In genomic region chr16:56547949-56548567, GRCh38 we compare ENCODE assay signal across 15 cellular contexts. TPM values are rescaled to one million over a fixed set of nuclear protein-coding genes. Genes with fewer than 3 reads are reported as not detected.
DNase-seq lines count a peak whose midpoint lies in the region; ATAC-seq and TF ChIP-seq lines count a peak whose summit lies in the region.
"Had no signal": no experiment of that assay in that cellular context is flagged by ENCODE, and none has a peak within 500 bp of the region (broad histone marks: within the 10 kb centered on the region; RNA-seq: fewer than 3 reads in every experiment).

No MANE protein-coding gene starts in this region.

- no peak overlapping the region for H3K27ac ChIP-seq in OCI-LY7 (ENCODE audit: low read depth, low read length, poor library complexity, severe bottlenecking)
- no peak overlapping the region for H3K27ac ChIP-seq in neural progenitor cell
- H3K27ac ChIP-seq in mesendoderm (ENCODE audit: low read depth, low read length), result no peak overlapping the region
- H3K27ac ChIP-seq: gastrocnemius medialis, SK-N-MC had no signal

- peaks cover 28% of the 10 kb centered on the region for H3K4me1 ChIP-seq in OCI-LY7 (ENCODE audit: insufficient read depth, low read length, poor library complexity, severe bottlenecking)
- peaks cover 17% of the 10 kb centered on the region for H3K4me1 ChIP-seq in neural progenitor cell
- H3K4me1 ChIP-seq in mesendoderm (ENCODE audit: control insufficient read depth, low read depth, low read length), result no peaks in the 10 kb centered on the region

- H3K4me1 Mint-ChIP-seq in neural progenitor cell, result peaks cover 52% of the 10 kb centered on the region

- H4K20me1 ChIP-seq in OCI-LY7 (ENCODE audit: insufficient read depth, low read length), result no peaks in the 10 kb centered on the region
- peaks cover 12% of the 10 kb centered on the region for H4K20me1 ChIP-seq in neural progenitor cell (ENCODE audit: low read depth)

- no peaks in the 10 kb centered on the region for H3K79me1 ChIP-seq in mesendoderm (ENCODE audit: low read length)

- H3K9me3 Mint-ChIP-seq in neural progenitor cell, result no peaks in the 10 kb centered on the region
- H3K9me3 Mint-ChIP-seq: activated CD4-positive, alpha-beta T cell treated with anti-CD3 and anti-CD28 coated beads, Interleukin-2, amount 10 ng/mL, durations not matched to agents 24 days and 14 days; stimulated activated naive B cell treated with anti-CD40 and anti-IgM and Interleukin-4, amounts not matched to agents 10 μg/mL and 1 μg/mL and 100 μg/mL, for 72 hours had no signal

- H3K36me3 Mint-ChIP-seq in neural progenitor cell, result no peaks in the 10 kb centered on the region
- H3K36me3 Mint-ChIP-seq: stimulated activated naive B cell treated with anti-CD40 and anti-IgM and Interleukin-4, amounts not matched to agents 10 μg/mL and 1 μg/mL and 100 μg/mL, for 72 hours had no signal

- peak; percentile 17 for DNase-seq in ELR (ENCODE audit: low read depth)
- no peak for DNase-seq in OCI-LY7 (ENCODE audit: low spot score)
- DNase-seq in neural progenitor cell (ENCODE audit: low spot score), result no peak
- no peak for DNase-seq in NCI-H1694 (lab: John Stamatoyannopoulos, UW)
- no peak for DNase-seq in mesendoderm
- no peak for DNase-seq in DMS53 (lab: John Stamatoyannopoulos, UW)
- DNase-seq: activated CD4-positive, alpha-beta T cell treated with anti-CD3 and anti-CD28 coated beads, Interleukin-2, amount 10 ng/mL, durations not matched to agents 24 days and 14 days; gastrocnemius medialis; NCI-H1092 treated with DMSO at 0.1 percent for 48 hours; stimulated activated naive B cell treated with anti-CD40 and anti-IgM and Interleukin-4, amounts not matched to agents 10 μg/mL and 1 μg/mL and 100 μg/mL, for 72 hours had no signal

- TF ChIP-seq CTCF in OCI-LY7 (conservative IDR thresholded peaks at IDR 0.05; ENCODE audit: low read length), result no peak
- TF ChIP-seq CTCF in neural progenitor cell (IDR thresholded peaks at IDR 0.05), result no peak

- peak overlapping the region; percentile 78 for H3K4me3 Mint-ChIP-seq in neural progenitor cell
- H3K4me3 Mint-ChIP-seq: activated CD4-positive, alpha-beta T cell treated with anti-CD3 and anti-CD28 coated beads, Interleukin-2, amount 10 ng/mL, durations not matched to agents 24 days and 14 days; stimulated activated naive B cell treated with anti-CD40 and anti-IgM and Interleukin-4, amounts not matched to agents 10 μg/mL and 1 μg/mL and 100 μg/mL, for 72 hours had no signal

- H3K27me3 ChIP-seq in neural progenitor cell (no peaks in the 10 kb centered on the region), mesendoderm (ENCODE audit: insufficient read depth, low read length, poor library complexity) (no peaks in the 10 kb centered on the region)
- H3K27me3 ChIP-seq: gastrocnemius medialis had no signal

- H3K4me3 ChIP-seq in OCI-LY7 (ENCODE audit: low read depth, low read length, poor library complexity, severe bottlenecking) (no peak overlapping the region), neural progenitor cell (peak overlapping the region; percentile 23), mesendoderm (ENCODE audit: low read length) (no peak overlapping the region)
- H3K4me3 ChIP-seq: gastrocnemius medialis, SK-N-MC had no signal

- no peak overlapping the region for H3K18ac ChIP-seq in mesendoderm (ENCODE audit: low read length)

- no peak overlapping the region for H3K56ac ChIP-seq in mesendoderm (ENCODE audit: low read length)

- H3K4ac ChIP-seq in mesendoderm (ENCODE audit: low read depth, low read length), result no peak overlapping the region

- H3F3A ChIP-seq in neural progenitor cell (ENCODE audit: low read depth), result peaks cover 27% of the 10 kb centered on the region

- ATAC-seq in esophagus mucosa, result peak; percentile 40
- ATAC-seq in HG02571 (IDR thresholded peaks at IDR 0.05; ENCODE audit: unreplicated experiment), result no peak
- ATAC-seq: left lobe of liver had no signal

- no peaks in the 10 kb centered on the region for H3K79me2 ChIP-seq in OCI-LY7 (ENCODE audit: insufficient read depth, low read depth, low read length)
- H3K79me2 ChIP-seq in neural progenitor cell (ENCODE audit: low read depth), result no peaks in the 10 kb centered on the region
- H3K79me2 ChIP-seq in mesendoderm (ENCODE audit: control insufficient read depth, insufficient read depth, low read length), result no peaks in the 10 kb centered on the region

- H4K8ac ChIP-seq in mesendoderm (ENCODE audit: low read depth, low read length), result no peak overlapping the region

- peaks cover 7% of the 10 kb centered on the region for H3K27me3 Mint-ChIP-seq in neural progenitor cell (ENCODE audit: insufficient read depth, low read depth)

- H3K36me3 ChIP-seq in OCI-LY7 (ENCODE audit: insufficient read depth, low read length), result no peaks in the 10 kb centered on the region
- H3K36me3 ChIP-seq in neural progenitor cell, result no peaks in the 10 kb centered on the region
- no peaks in the 10 kb centered on the region for H3K36me3 ChIP-seq in mesendoderm (ENCODE audit: control insufficient read depth, insufficient read depth, low read length)
- H3K36me3 ChIP-seq: gastrocnemius medialis had no signal

- intact Hi-C loops in OCI-LY7 (cut with micrococcal nuclease; ENCODE audit: unreplicated experiment), result no loop called here

- CTCF ChIA-PET in OCI-LY7 (lab: Charles Lee; ENCODE audit: unreplicated experiment), result no interaction called here

- no peak overlapping the region for H3K23ac ChIP-seq in mesendoderm (ENCODE audit: low read length)

- H3K27ac Mint-ChIP-seq in neural progenitor cell, result peak overlapping the region; percentile 100
- H3K27ac Mint-ChIP-seq: activated CD4-positive, alpha-beta T cell treated with anti-CD3 and anti-CD28 coated beads, Interleukin-2, amount 10 ng/mL, durations not matched to agents 24 days and 14 days; stimulated activated naive B cell treated with anti-CD40 and anti-IgM and Interleukin-4, amounts not matched to agents 10 μg/mL and 1 μg/mL and 100 μg/mL, for 72 hours had no signal

- no peak overlapping the region for H2BK120ac ChIP-seq in mesendoderm (ENCODE audit: low read depth, low read length)

- H2AK5ac ChIP-seq in mesendoderm (ENCODE audit: low read length), result no peak overlapping the region

- H3K4me2 ChIP-seq in OCI-LY7 (ENCODE audit: low read length) (peak overlapping the region; percentile 54), neural progenitor cell (peak overlapping the region; percentile 75), mesendoderm (ENCODE audit: low read length) (no peak overlapping the region)

- H3K9me3 ChIP-seq in OCI-LY7 (ENCODE audit: low read length) (no peaks in the 10 kb centered on the region), neural progenitor cell (ENCODE audit: low read depth) (no peaks in the 10 kb centered on the region)
- H3K9me3 ChIP-seq: gastrocnemius medialis had no signal

- H3K9ac ChIP-seq in neural progenitor cell (no peak overlapping the region), mesendoderm (ENCODE audit: low read length) (no peak overlapping the region)

- no CpG with 5 or more reads among the region's 4 CpGs for WGBS in mesendoderm (ENCODE audit: extremely low coverage, insufficient coverage, low lambda C conversion rate)

- no peak overlapping the region for H4K5ac ChIP-seq in mesendoderm (ENCODE audit: low read length)

- no peak overlapping the region for H2BK15ac ChIP-seq in mesendoderm (replicated peaks; ENCODE audit: low read depth)

- H2BK5ac ChIP-seq in mesendoderm (ENCODE audit: low read length), result no peak overlapping the region

- no TSS peak for BruUV-seq in OCI-LY7 (replicated peaks; lab: Mats Ljungman, UMichigan)

- no peaks in the 10 kb centered on the region for H3K9me2 ChIP-seq in OCI-LY7 (ENCODE audit: insufficient read depth, low read length)

- POLR2A ChIA-PET in OCI-LY7 (lab: Charles Lee), result interaction anchor here (1.1 to 2.1 kb wide), 2 partner anchors 12 to 16 kb away, joined by 3 to 5 read pairs; partner anchors contain the start of gene MT4

- H2AFZ ChIP-seq in OCI-LY7 (ENCODE audit: low read length) (peak overlapping the region; percentile 52), neural progenitor cell (replicated peaks) (no peak overlapping the region)

RNA-seq across cellular contexts. Expression of gene MT4, which starts 16.8 kb away (rescaled TPM):
- not detected in 2 replicates for total RNA-seq in OCI-LY7 (2014; rRNA removed; shearing (Covaris generic))
- total RNA-seq in OCI-LY7 (2022) (not detected in 2 replicates), esophagus mucosa (8.4 TPM), neural progenitor cell (ENCODE audit: low replicate concordance) (not detected in 2 replicates)
- polyA plus RNA-seq in mesendoderm (2013, experiment 1 of 2), result not detected
- not detected for polyA plus RNA-seq in mesendoderm (2013, experiment 2 of 2)
- total RNA-seq: activated CD4-positive, alpha-beta T cell treated with anti-CD3 and anti-CD28 coated beads, Interleukin-2, amount 10 ng/mL, durations not matched to agents 24 days and 14 days; gastrocnemius medialis; left lobe of liver; occipital lobe had no signal

RNA-seq across cellular contexts. Expression of gene BBS2, which starts 28.2 kb away (rescaled TPM):
- 13.9 and 15.3 TPM in 2 replicates for total RNA-seq in OCI-LY7 (2014; rRNA removed; shearing (Covaris generic))
- 14.1 and 18.3 TPM in 2 replicates for total RNA-seq in OCI-LY7 (2022)
- total RNA-seq in esophagus mucosa, result 35.3 TPM
- 47.8 and 64.5 TPM in 2 replicates for total RNA-seq in neural progenitor cell (ENCODE audit: low replicate concordance)
- 5.5 TPM for polyA plus RNA-seq in mesendoderm (2013, experiment 1 of 2)
- polyA plus RNA-seq in mesendoderm (2013, experiment 2 of 2), result 5.6 TPM

RNA-seq across cellular contexts. Expression of gene MT3, which starts 41.3 kb away (rescaled TPM):
- total RNA-seq in OCI-LY7 (2014; rRNA removed; shearing (Covaris generic)), result not detected in 2 replicates
- total RNA-seq in OCI-LY7 (2022), result not detected in 2 replicates
- total RNA-seq in esophagus mucosa, result not detected
- total RNA-seq in neural progenitor cell (ENCODE audit: low replicate concordance), result not detected in 2 replicates
- 0.22 TPM for polyA plus RNA-seq in mesendoderm (2013, experiment 1 of 2)
- polyA plus RNA-seq in mesendoderm (2013, experiment 2 of 2), result 0.22 TPM
- total RNA-seq: gastrocnemius medialis, left lobe of liver had no signal
